ENCODE assay signal across 2 cellular contexts in genomic region chr1:33247537-33247936, GRCh38.
TF ChIP-seq lines count a peak whose summit lies in the region.

No MANE protein-coding gene starts in this region.

TF ChIP-seq in GM23338, 12 proteins besides CTCF, POLR2A, EP300 and RAD21:
- TF ChIP-seq ZNF462 (CRISPR knock-in tag; IDR thresholded peaks at IDR 0.05) (no peak), EZH2 (IDR thresholded peaks at IDR 0.05; ENCODE audit: low read depth, unreplicated experiment) (no peak), JUNB (IDR thresholded peaks at IDR 0.05; ENCODE audit: unreplicated experiment) (no peak), STAT1 (IDR thresholded peaks at IDR 0.05; ENCODE audit: unreplicated experiment) (no peak), CREB1 (CRISPR knock-in tag; IDR thresholded peaks at IDR 0.05; ENCODE audit: low read depth) (no peak)

TF ChIP-seq in H1, 55 proteins besides CTCF, POLR2A, EP300 and RAD21:
- no peak for TF ChIP-seq TAF7 (optimal IDR thresholded peaks at IDR 0.05; ENCODE audit: borderline replicate concordance, low read depth, low read length)
- TF ChIP-seq JUND (IDR thresholded peaks at IDR 0.05; ENCODE audit: low read length) = no peak
- no peak for TF ChIP-seq YY1 (IDR thresholded peaks at IDR 0.05; ENCODE audit: low read depth, low read length)
